ENCODE assay signal across 16 cellular contexts in the genomic region with DNA sequence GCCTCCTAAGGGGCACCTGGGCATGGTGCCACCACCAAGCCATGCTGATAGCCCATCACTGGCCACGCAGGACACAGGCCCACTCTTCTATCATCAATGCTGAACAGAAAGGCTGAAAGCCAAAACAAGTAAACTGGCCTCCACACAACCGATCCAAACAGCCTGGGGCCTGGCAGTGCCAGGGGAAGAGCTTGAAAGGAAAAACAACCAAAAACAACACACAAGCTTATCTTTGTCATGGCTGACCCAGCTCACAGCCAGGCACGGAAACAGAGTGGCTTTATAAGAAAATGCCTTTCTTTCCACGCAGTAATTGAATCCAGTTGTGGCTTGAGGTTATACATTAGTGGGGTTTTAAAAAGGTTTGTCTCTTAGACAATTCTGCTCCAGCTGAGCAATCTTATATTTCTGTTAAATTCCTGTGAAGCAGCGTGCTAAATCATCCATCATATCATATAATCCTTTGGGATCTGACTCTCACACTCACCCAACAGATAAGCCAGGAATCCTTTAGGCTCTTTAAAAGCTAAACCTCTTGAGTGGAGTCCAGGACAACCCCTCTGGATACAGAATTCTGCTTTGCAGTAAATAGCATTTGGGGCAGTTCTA.
DNase-seq lines count a peak whose midpoint lies in the region; ATAC-seq and TF ChIP-seq lines count a peak whose summit lies in the region.
"Had no signal": no experiment of that assay in that cellular context is flagged by ENCODE, and none has a peak within 500 bp of the region (broad histone marks: within the 10 kb centered on the region; RNA-seq: fewer than 3 reads in every experiment).

No MANE protein-coding gene starts in this region.

- peaks cover 0 to 6% (median 0%) of the 10 kb centered on the region in 4 donors for H3K27me3 ChIP-seq in esophagus squamous epithelium
- H3K27me3 ChIP-seq: ovary, transverse colon had no signal

- intact Hi-C loops in esophagus squamous epithelium (cut with DNase I), result no loop called here

- no peak for TF ChIP-seq POLR2A in esophagus squamous epithelium (IDR thresholded peaks at IDR 0.05)

- ATAC-seq in SK-N-SH treated with all-trans-retinoic acid at 6 μM for 48 hours (peak; percentile 27), GM19455 (IDR thresholded peaks at IDR 0.05; ENCODE audit: unreplicated experiment) (no peak), HG03521 (IDR thresholded peaks at IDR 0.05; ENCODE audit: unreplicated experiment) (no peak)
- ATAC-seq: activated T-cell treated with anti-CD3 and anti-CD28 coated beads, Interleukin-2, amount 50 U/mL, for 4 hours; T-cell had no signal

- H3K36me3 ChIP-seq in esophagus squamous epithelium, result no peaks in the 10 kb centered on the region
- H3K36me3 ChIP-seq: ovary, transverse colon had no signal

- H3K9me3 ChIP-seq in esophagus squamous epithelium, result peaks cover 0 to 5% (median 0%) of the 10 kb centered on the region in 3 donors
- H3K9me3 ChIP-seq: ovary, transverse colon had no signal

- no peak for TF ChIP-seq CTCF in esophagus squamous epithelium (IDR thresholded peaks at IDR 0.05)

- H3K27ac ChIP-seq in esophagus squamous epithelium, result no peak overlapping the region
- H3K27ac ChIP-seq: ovary, transverse colon had no signal

- H3K4me1 ChIP-seq in esophagus squamous epithelium, result peaks cover 17 to 44% (median 18%) of the 10 kb centered on the region in 3 donors

- no peak overlapping the region for H3K4me3 ChIP-seq in esophagus squamous epithelium
- H3K4me3 ChIP-seq: lung, ovary, transverse colon had no signal

- WGBS in esophagus squamous epithelium, 2 donors, result 27 to 59% methylated on average over 4 to 5 of the region's 5 CpGs

- DNase-seq in C1 segment of cervical spinal cord (lab: John Stamatoyannopoulos, UW), result peak in 13 of 14 donors; percentile 6 to 81 (median 66)
- DNase-seq in globus pallidus (ENCODE audit: low spot score), result peak; percentile 98
- peak; percentile 23 for DNase-seq in myocyte (ENCODE audit: low read depth)
- DNase-seq in activated CD4-positive, alpha-beta T cell treated with anti-CD3 and anti-CD28 coated beads for 48 hours, result no peak
- DNase-seq in esophagus squamous epithelium (lab: John Stamatoyannopoulos, UW), result no peak
- DNase-seq: activated CD4-positive, alpha-beta T cell treated with anti-CD3 and anti-CD28 coated beads, Interleukin-2, amount 10 ng/mL, durations not matched to agents 7 days and 5 days; activated T-cell treated with anti-CD3 and anti-CD28 coated beads, Interleukin-2, amount 50 U/mL, for 4 hours; NCI-H2227 treated with DMSO at 0.1 percent for 48 hours; OCI-M1; ovary; T-cell; transverse colon had no signal

TF ChIP-seq in SK-N-SH treated with all-trans-retinoic acid at 6 μM for 48 hours, 23 proteins besides CTCF, POLR2A, EP300 and RAD21:
- TF ChIP-seq ISL1 (CRISPR knock-in tag; IDR thresholded peaks at IDR 0.05) (no peak; the same call in 1 of the 2 replicates), ZC3H10 (CRISPR knock-in tag; IDR thresholded peaks at IDR 0.05) (no peak), OSR1 (CRISPR knock-in tag; IDR thresholded peaks at IDR 0.05) (no peak), TOX (CRISPR knock-in tag; IDR thresholded peaks at IDR 0.05; ENCODE audit: borderline replicate concordance) (no peak), GLIS3 (CRISPR knock-in tag; IDR thresholded peaks at IDR 0.05) (no peak), CSDC2 (CRISPR knock-in tag; IDR thresholded peaks at IDR 0.05) (no peak)

Comparison
In these comparisons a context has a peak if more than half of its experiments do, and no peak if none do; other contexts are left out.
1. DNase-seq: peak in C1 segment of cervical spinal cord (13 of 14), globus pallidus (single experiment) and myocyte (single experiment); none in activated CD4-positive, alpha-beta T cell treated with anti-CD3 and anti-CD28 coated beads for 48 hours (single experiment) and esophagus squamous epithelium (single experiment).